In the genomic region with DNA sequence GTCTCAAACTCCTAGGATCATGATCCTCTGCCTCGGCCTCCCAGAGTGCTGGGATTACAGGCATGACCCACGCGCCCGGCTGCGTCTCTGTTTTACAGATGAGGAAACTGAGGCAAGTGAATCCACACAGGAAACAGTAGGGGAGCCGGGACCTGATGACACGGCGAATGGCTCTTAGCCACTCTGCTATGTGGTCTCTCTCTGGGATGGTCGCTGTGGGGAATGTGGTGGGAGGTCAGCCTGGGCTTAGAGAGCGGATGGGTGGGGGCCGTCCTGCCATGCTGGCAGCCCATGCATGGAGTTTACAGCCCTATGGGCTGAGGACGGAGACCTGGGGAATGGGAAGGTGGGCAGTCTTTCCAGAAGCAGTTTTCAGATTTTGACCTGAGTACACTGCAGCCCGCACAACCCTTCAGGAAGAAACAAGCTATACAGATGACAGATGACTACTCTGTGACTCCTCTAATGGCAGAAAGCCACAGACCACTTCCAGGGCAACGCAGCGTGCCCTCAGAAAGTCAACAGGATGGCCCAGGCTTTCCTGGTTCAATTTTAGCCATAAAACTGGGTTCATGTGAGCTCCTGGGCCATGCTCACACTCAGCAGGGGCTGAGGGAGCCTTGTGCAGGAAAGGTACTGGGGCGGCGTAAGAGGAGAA, we compare ENCODE assay signal across 13 cellular contexts.
DNase-seq lines count a peak whose midpoint lies in the region; ATAC-seq, FAIRE-seq and TF ChIP-seq lines count a peak whose summit lies in the region.
"Had no signal": no experiment of that assay in that cellular context is flagged by ENCODE, and none has a peak within 500 bp of the region (broad histone marks: within the 10 kb centered on the region; RNA-seq: fewer than 3 reads in every experiment).

No MANE protein-coding gene starts in this region.

- no peaks in the 10 kb centered on the region for H3K27me3 ChIP-seq in BLaER1

- no peaks in the 10 kb centered on the region; the same call in 1 of the 2 replicates for H3K27me3 Mint-ChIP-seq in HFFc6 (ENCODE audit: insufficient read depth)
- H3K27me3 Mint-ChIP-seq in activated CD8-positive, alpha-beta T cell treated with anti-CD3 and anti-CD28 coated beads for 36 hours: no peaks in the 10 kb centered on the region
- H3K27me3 Mint-ChIP-seq: CD8-positive, alpha-beta memory T cell; T-helper 17 cell had no signal

- H3K4me2 ChIP-seq in BLaER1: peak overlapping the region; percentile 68

- peak; percentile 69 for ATAC-seq in activated CD8-positive, alpha-beta T cell treated with anti-CD3 and anti-CD28 coated beads for 36 hours
- ATAC-seq in HG02678 (IDR thresholded peaks at IDR 0.05; ENCODE audit: unreplicated experiment) (no peak), HG03045 (IDR thresholded peaks at IDR 0.05; ENCODE audit: unreplicated experiment) (no peak), GM19035 (IDR thresholded peaks at IDR 0.05; ENCODE audit: unreplicated experiment) (no peak)
- ATAC-seq: T-helper 17 cell had no signal

- peaks cover 17% of the 10 kb centered on the region for H3K4me1 Mint-ChIP-seq in HFFc6 (ENCODE audit: low read depth)
- peaks cover 12% of the 10 kb centered on the region for H3K4me1 Mint-ChIP-seq in activated CD8-positive, alpha-beta T cell treated with anti-CD3 and anti-CD28 coated beads for 36 hours (ENCODE audit: low read depth)

- H3K9ac ChIP-seq in BLaER1 (peak overlapping the region; percentile 48; the same call in 1 of the 2 replicates), kidney (ENCODE audit: low read length in 2 of 2) (no peak overlapping the region)

- no peak overlapping the region for H3K4me3 Mint-ChIP-seq in HFFc6
- no peak overlapping the region for H3K4me3 Mint-ChIP-seq in activated CD8-positive, alpha-beta T cell treated with anti-CD3 and anti-CD28 coated beads for 36 hours
- H3K4me3 Mint-ChIP-seq: CD8-positive, alpha-beta memory T cell; T-helper 17 cell had no signal

- DNase-seq in HFFc6: peak; percentile 42
- peak; percentile 41 for DNase-seq in activated CD8-positive, alpha-beta T cell treated with anti-CD3 and anti-CD28 coated beads for 36 hours
- DNase-seq in kidney: peak; percentile 32
- no peak for DNase-seq in superior temporal gyrus (ENCODE audit: extremely low spot score)
- DNase-seq: activated CD8-positive, alpha-beta memory T cell treated with anti-CD3 and anti-CD28 coated beads, Interleukin-2, amount 50 U/mL, for 4 hours; CD8-positive, alpha-beta memory T cell; midbrain; NCI-H2081 treated with DMSO at 0.1 percent for 48 hours; T-helper 17 cell had no signal

- peak overlapping the region; percentile 66 for H3K27ac ChIP-seq in BLaER1
- no peak overlapping the region for H3K27ac ChIP-seq in kidney (ENCODE audit: low read depth in 2 of 2, low read length in 2 of 2)

- no peaks in the 10 kb centered on the region for H3K9me3 Mint-ChIP-seq in HFFc6
- no peaks in the 10 kb centered on the region for H3K9me3 Mint-ChIP-seq in activated CD8-positive, alpha-beta T cell treated with anti-CD3 and anti-CD28 coated beads for 36 hours
- H3K9me3 Mint-ChIP-seq: CD8-positive, alpha-beta memory T cell had no signal

- H3K9me3 ChIP-seq in BLaER1 (no peaks in the 10 kb centered on the region), kidney (ENCODE audit: control insufficient read depth in 1 of 2, low read length in 2 of 2) (no peaks in the 10 kb centered on the region)

- FAIRE-seq in kidney (lab: Jason Lieb, UNC): no peak

- TF ChIP-seq CTCF in HFFc6 (IDR thresholded peaks at IDR 0.05) (no peak), kidney (IDR thresholded peaks at IDR 0.05; ENCODE audit: borderline replicate concordance, extremely low read depth, insufficient read depth) (no peak)
- TF ChIP-seq CTCF in activated CD8-positive, alpha-beta T cell treated with anti-CD3 and anti-CD28 coated beads for 36 hours (IDR thresholded peaks at IDR 0.05): no peak

- H3K4me1 ChIP-seq in BLaER1 (peaks cover 64% of the 10 kb centered on the region), kidney (ENCODE audit: control insufficient read depth in 1 of 2, insufficient read depth in 1 of 2, low read depth in 1 of 2, low read length in 2 of 2) (no peaks in the 10 kb centered on the region)

- CTCF ChIA-PET in activated CD8-positive, alpha-beta T cell treated with anti-CD3 and anti-CD28 coated beads for 36 hours (lab: Charles Lee): no interaction called here

- intact Hi-C loops in activated CD8-positive, alpha-beta T cell treated with anti-CD3 and anti-CD28 coated beads for 36 hours (cut with micrococcal nuclease): no loop called here
- intact Hi-C loops in kidney (cut with DNase I): no loop called here

- H3K36me3 Mint-ChIP-seq in HFFc6 (ENCODE audit: low read depth): peaks cover 13% of the 10 kb centered on the region
- H3K36me3 Mint-ChIP-seq in activated CD8-positive, alpha-beta T cell treated with anti-CD3 and anti-CD28 coated beads for 36 hours (ENCODE audit: low read depth): no peaks in the 10 kb centered on the region

- no peaks in the 10 kb centered on the region for H4K20me1 ChIP-seq in BLaER1

- H3K27ac Mint-ChIP-seq in HFFc6: peak overlapping the region; percentile 67
- H3K27ac Mint-ChIP-seq in activated CD8-positive, alpha-beta T cell treated with anti-CD3 and anti-CD28 coated beads for 36 hours: peak overlapping the region; percentile 25
- H3K27ac Mint-ChIP-seq: T-helper 17 cell had no signal

- peaks cover 7% of the 10 kb centered on the region for H3K36me3 ChIP-seq in BLaER1
- no peaks in the 10 kb centered on the region for H3K36me3 ChIP-seq in kidney (ENCODE audit: control insufficient read depth in 1 of 2, insufficient read depth in 2 of 2, low read length in 2 of 2)

- H3K4me3 ChIP-seq in BLaER1: no peak overlapping the region
- no peak overlapping the region for H3K4me3 ChIP-seq in kidney (ENCODE audit: low read length in 2 of 2)

- POLR2A ChIA-PET in activated CD8-positive, alpha-beta T cell treated with anti-CD3 and anti-CD28 coated beads for 36 hours (lab: Charles Lee): no interaction called here
